Comparison of ENCODE assay signal across 15 cellular contexts in the genomic region with DNA sequence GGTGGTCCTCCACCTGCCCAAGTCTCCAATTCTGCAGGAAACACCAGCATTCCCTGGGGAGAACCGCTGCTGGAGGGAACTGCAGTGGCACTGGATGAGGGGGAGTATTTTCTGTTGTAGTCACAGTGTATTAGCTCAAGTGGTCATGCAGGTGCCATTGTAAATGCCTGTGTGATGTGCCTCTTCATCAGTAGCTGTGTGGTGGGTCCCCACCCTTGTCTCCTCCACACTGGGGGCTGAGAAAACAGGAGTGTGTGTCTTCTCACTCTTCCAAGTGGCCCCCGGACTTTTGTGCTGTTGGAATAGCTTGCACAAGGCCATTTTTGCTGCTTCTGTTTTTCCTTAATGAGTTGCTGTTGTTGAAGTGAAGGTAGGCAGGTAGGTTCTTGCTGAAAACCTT. TPM values are rescaled to one million over a fixed set of nuclear protein-coding genes. Genes with fewer than 3 reads are reported as not detected.
DNase-seq lines count a peak whose midpoint lies in the region; ATAC-seq and TF ChIP-seq lines count a peak whose summit lies in the region.
"Had no signal": no experiment of that assay in that cellular context is flagged by ENCODE, and none has a peak within 500 bp of the region (broad histone marks: within the 10 kb centered on the region; RNA-seq: fewer than 3 reads in every experiment).

No MANE protein-coding gene starts in this region.

- ATAC-seq in WTC11 (no peak), HG02759 (IDR thresholded peaks at IDR 0.05; ENCODE audit: unreplicated experiment) (no peak)
- ATAC-seq in stimulated activated naive CD8-positive, alpha-beta T cell treated with anti-CD3 and anti-CD28 coated beads, Interleukin-15, amount 100 ng/mL, for 72 hours, result no peak
- ATAC-seq: left lobe of liver, SK-N-SH treated with all-trans-retinoic acid at 6 μM for 48 hours had no signal

- no peak overlapping the region for H3K27ac ChIP-seq in endodermal cell (ENCODE audit: low read depth, low read length)
- H3K27ac ChIP-seq: PC-9, tibial artery had no signal

- 50 to 76% methylated on average over 1 to 2 of the region's 2 CpGs for WGBS in endodermal cell (ENCODE audit: insufficient coverage in 1 of 2, insufficient read length in 1 of 2), 2 experiments

- H3K4me1 ChIP-seq in endodermal cell (ENCODE audit: control insufficient read depth, insufficient read depth, low read length), result peaks cover 4% of the 10 kb centered on the region

- CTCF ChIA-PET in activated naive CD4-positive, alpha-beta T cell treated with anti-CD3 and anti-CD28 coated beads for 36 hours (lab: Charles Lee), result interaction anchor here (0.6 to 3.1 kb wide), 5 partner anchors 10 to 83 kb away, joined by 3 to 17 read pairs (median 4); no protein-coding TSS in a partner anchor
- CTCF ChIA-PET in WTC11 (lab: Charles Lee) (no interaction called here), Calu3 (lab: Charles Lee) (no interaction called here)

- DNase-seq in activated naive CD4-positive, alpha-beta T cell treated with anti-CD3 and anti-CD28 coated beads for 36 hours, result no peak
- DNase-seq in activated naive CD4-positive, alpha-beta T cell treated with Interleukin-2 at 50 U/mL for 16 hours, result no peak
- DNase-seq in WTC11 (ENCODE audit: low spot score) (no peak), endodermal cell (peak; percentile 37), superior temporal gyrus (ENCODE audit: extremely low spot score) (no peak), Calu3 (no peak)
- no peak for DNase-seq in stimulated activated naive CD8-positive, alpha-beta T cell treated with anti-CD3 and anti-CD28 coated beads, Interleukin-15, amount 100 ng/mL, for 72 hours
- DNase-seq: DMS153, NCI-H2029, NCI-H526 treated with DMSO at 0.1 percent for 48 hours, PC-9, tibial artery had no signal

- no peak for TF ChIP-seq CTCF in WTC11 (IDR thresholded peaks at IDR 0.05)
- no peak for TF ChIP-seq CTCF in endodermal cell (conservative IDR thresholded peaks at IDR 0.05)
- no peak for TF ChIP-seq CTCF in Calu3 (IDR thresholded peaks at IDR 0.05; ENCODE audit: unreplicated experiment)

- no peak overlapping the region for H3K9ac ChIP-seq in endodermal cell (ENCODE audit: extremely low read depth, low read length, poor library complexity, severe bottlenecking)

- H3K9me3 ChIP-seq in endodermal cell (ENCODE audit: control insufficient read depth, low read length), result no peaks in the 10 kb centered on the region
- H3K9me3 ChIP-seq: tibial artery had no signal

- H3K4me3 ChIP-seq in endodermal cell (ENCODE audit: low read length), result no peak overlapping the region
- H3K4me3 ChIP-seq: PC-9, tibial artery had no signal

- peak overlapping the region; percentile 46 for H3K4me3 Mint-ChIP-seq in activated naive CD4-positive, alpha-beta T cell treated with anti-CD3 and anti-CD28 coated beads for 36 hours
- no peak overlapping the region for H3K4me3 Mint-ChIP-seq in WTC11
- H3K4me3 Mint-ChIP-seq in endodermal cell, result no peak overlapping the region
- peak overlapping the region; percentile 59 to 77 for H3K4me3 Mint-ChIP-seq in stimulated activated naive CD8-positive, alpha-beta T cell treated with anti-CD3 and anti-CD28 coated beads, Interleukin-15, amount 100 ng/mL, for 72 hours
- H3K4me3 Mint-ChIP-seq in Calu3 (ENCODE audit: low read depth, unreplicated experiment), result no peak overlapping the region

- peaks cover 11% of the 10 kb centered on the region for H3K36me3 ChIP-seq in endodermal cell (ENCODE audit: control insufficient read depth, insufficient read depth, low read length)
- H3K36me3 ChIP-seq: tibial artery had no signal

- H3K4me1 Mint-ChIP-seq in activated naive CD4-positive, alpha-beta T cell treated with anti-CD3 and anti-CD28 coated beads for 36 hours (ENCODE audit: low read depth), result peaks cover 97% of the 10 kb centered on the region
- H3K4me1 Mint-ChIP-seq in WTC11, result peaks cover 67% of the 10 kb centered on the region
- H3K4me1 Mint-ChIP-seq in endodermal cell, result peaks cover 40% of the 10 kb centered on the region
- peaks cover 97% of the 10 kb centered on the region for H3K4me1 Mint-ChIP-seq in stimulated activated naive CD8-positive, alpha-beta T cell treated with anti-CD3 and anti-CD28 coated beads, Interleukin-15, amount 100 ng/mL, for 72 hours
- H3K4me1 Mint-ChIP-seq in Calu3 (ENCODE audit: low read depth, unreplicated experiment), result peaks cover 78% of the 10 kb centered on the region

- H3K9me3 Mint-ChIP-seq in activated naive CD4-positive, alpha-beta T cell treated with anti-CD3 and anti-CD28 coated beads for 36 hours, result no peaks in the 10 kb centered on the region
- H3K9me3 Mint-ChIP-seq in WTC11, result peaks cover 5% of the 10 kb centered on the region; the same call in 1 of the 2 replicates
- no peaks in the 10 kb centered on the region for H3K9me3 Mint-ChIP-seq in endodermal cell
- no peaks in the 10 kb centered on the region for H3K9me3 Mint-ChIP-seq in stimulated activated naive CD8-positive, alpha-beta T cell treated with anti-CD3 and anti-CD28 coated beads, Interleukin-15, amount 100 ng/mL, for 72 hours
- no peaks in the 10 kb centered on the region for H3K9me3 Mint-ChIP-seq in Calu3 (ENCODE audit: low read depth, unreplicated experiment)

- peak overlapping the region; percentile 98 for H3K27ac Mint-ChIP-seq in activated naive CD4-positive, alpha-beta T cell treated with anti-CD3 and anti-CD28 coated beads for 36 hours
- H3K27ac Mint-ChIP-seq in WTC11, result peak overlapping the region; percentile 87
- H3K27ac Mint-ChIP-seq in endodermal cell, result no peak overlapping the region
- peak overlapping the region; percentile 88 to 97 for H3K27ac Mint-ChIP-seq in stimulated activated naive CD8-positive, alpha-beta T cell treated with anti-CD3 and anti-CD28 coated beads, Interleukin-15, amount 100 ng/mL, for 72 hours
- no peak overlapping the region for H3K27ac Mint-ChIP-seq in Calu3 (ENCODE audit: unreplicated experiment)

- peaks cover 53% of the 10 kb centered on the region for H3K36me3 Mint-ChIP-seq in activated naive CD4-positive, alpha-beta T cell treated with anti-CD3 and anti-CD28 coated beads for 36 hours (ENCODE audit: low read depth)
- H3K36me3 Mint-ChIP-seq in WTC11 (peaks cover 16% of the 10 kb centered on the region), endodermal cell (ENCODE audit: low read depth) (peaks cover 22% of the 10 kb centered on the region), Calu3 (ENCODE audit: insufficient read depth, unreplicated experiment) (peaks cover 22% of the 10 kb centered on the region)

- POLR2A ChIA-PET in WTC11 (lab: Charles Lee), result no interaction called here

- intact Hi-C loops in activated naive CD4-positive, alpha-beta T cell treated with anti-CD3 and anti-CD28 coated beads for 36 hours (cut with micrococcal nuclease), result loop anchor here (5.0 kb wide), 1 partner anchor 389 kb away; no protein-coding TSS in a partner anchor
- intact Hi-C loops in Calu3 (cut with micrococcal nuclease; ENCODE audit: unreplicated experiment), result no loop called here

- no peaks in the 10 kb centered on the region for H3K27me3 Mint-ChIP-seq in activated naive CD4-positive, alpha-beta T cell treated with anti-CD3 and anti-CD28 coated beads for 36 hours (ENCODE audit: low read depth)
- H3K27me3 Mint-ChIP-seq in WTC11 (ENCODE audit: low read depth) (no peaks in the 10 kb centered on the region), endodermal cell (ENCODE audit: insufficient read depth) (no peaks in the 10 kb centered on the region), Calu3 (ENCODE audit: unreplicated experiment) (no peaks in the 10 kb centered on the region)
- no peaks in the 10 kb centered on the region for H3K27me3 Mint-ChIP-seq in stimulated activated naive CD8-positive, alpha-beta T cell treated with anti-CD3 and anti-CD28 coated beads, Interleukin-15, amount 100 ng/mL, for 72 hours

- no peaks in the 10 kb centered on the region for H3K27me3 ChIP-seq in endodermal cell (ENCODE audit: control insufficient read depth, insufficient read depth, low read length, poor library complexity, severe bottlenecking)
- H3K27me3 ChIP-seq: tibial artery had no signal

- BruUV-seq in Calu3 (replicated peaks; lab: Mats Ljungman, UMichigan), result no TSS peak

TF ChIP-seq in WTC11, 78 proteins besides CTCF, POLR2A, EP300 and RAD21:
- TF ChIP-seq TP53 (CRISPR knock-in tag; IDR thresholded peaks at IDR 0.05) (no peak), TEAD4 (CRISPR knock-in tag; IDR thresholded peaks at IDR 0.05) (no peak), ETV6 (CRISPR knock-in tag; IDR thresholded peaks at IDR 0.05) (no peak), CBFB (CRISPR knock-in tag; IDR thresholded peaks at IDR 0.05; ENCODE audit: low read depth) (no peak), FOXK1 (CRISPR knock-in tag; IDR thresholded peaks at IDR 0.05) (no peak), ZNF219 (CRISPR knock-in tag; IDR thresholded peaks at IDR 0.05; ENCODE audit: borderline replicate concordance) (no peak), RORB (CRISPR knock-in tag; IDR thresholded peaks at IDR 0.05) (no peak), MXD4 (CRISPR knock-in tag; IDR thresholded peaks at IDR 0.05; ENCODE audit: borderline replicate concordance) (no peak), GABPB1 (CRISPR knock-in tag; IDR thresholded peaks at IDR 0.05) (no peak)
- TF ChIP-seq, protein P1, sequence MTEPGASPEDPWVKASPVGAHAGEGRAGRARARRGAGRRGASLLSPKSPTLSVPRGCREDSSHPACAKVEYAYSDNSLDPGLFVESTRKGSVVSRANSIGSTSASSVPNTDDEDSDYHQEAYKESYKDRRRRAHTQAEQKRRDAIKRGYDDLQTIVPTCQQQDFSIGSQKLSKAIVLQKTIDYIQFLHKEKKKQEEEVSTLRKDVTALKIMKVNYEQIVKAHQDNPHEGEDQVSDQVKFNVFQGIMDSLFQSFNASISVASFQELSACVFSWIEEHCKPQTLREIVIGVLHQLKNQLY (CRISPR knock-in tag; IDR thresholded peaks at IDR 0.05), result no peak
- TF ChIP-seq, protein P2, sequence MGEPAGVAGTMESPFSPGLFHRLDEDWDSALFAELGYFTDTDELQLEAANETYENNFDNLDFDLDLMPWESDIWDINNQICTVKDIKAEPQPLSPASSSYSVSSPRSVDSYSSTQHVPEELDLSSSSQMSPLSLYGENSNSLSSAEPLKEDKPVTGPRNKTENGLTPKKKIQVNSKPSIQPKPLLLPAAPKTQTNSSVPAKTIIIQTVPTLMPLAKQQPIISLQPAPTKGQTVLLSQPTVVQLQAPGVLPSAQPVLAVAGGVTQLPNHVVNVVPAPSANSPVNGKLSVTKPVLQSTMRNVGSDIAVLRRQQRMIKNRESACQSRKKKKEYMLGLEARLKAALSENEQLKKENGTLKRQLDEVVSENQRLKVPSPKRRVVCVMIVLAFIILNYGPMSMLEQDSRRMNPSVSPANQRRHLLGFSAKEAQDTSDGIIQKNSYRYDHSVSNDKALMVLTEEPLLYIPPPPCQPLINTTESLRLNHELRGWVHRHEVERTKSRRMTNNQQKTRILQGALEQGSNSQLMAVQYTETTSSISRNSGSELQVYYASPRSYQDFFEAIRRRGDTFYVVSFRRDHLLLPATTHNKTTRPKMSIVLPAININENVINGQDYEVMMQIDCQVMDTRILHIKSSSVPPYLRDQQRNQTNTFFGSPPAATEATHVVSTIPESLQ (CRISPR knock-in tag; IDR thresholded peaks at IDR 0.05), result no peak

RNA-seq across cellular contexts. Expression of a gene that starts 8.7 kb away (rescaled TPM):
- 100 to 1,000 TPM; 106 to 113 TPM for total RNA-seq in activated naive CD4-positive, alpha-beta T cell treated with anti-CD3 and anti-CD28 coated beads for 36 hours
- total RNA-seq in WTC11 (2021) (63.7 to 75.4 TPM (median 65.1 TPM) in 3 replicates), endodermal cell (10 to 100 TPM; 58.9 to 63.8 TPM), Calu3 (2022) (88.6 and 96.9 TPM in 2 replicates)
- polyA plus RNA-seq in endodermal cell (2013, experiment 1 of 2), result 58.3 TPM
- polyA plus RNA-seq in endodermal cell (2013, experiment 2 of 2), result 54.9 TPM

Comparison
In these comparisons a context has a peak if more than half of its experiments do, and no peak if none do; other contexts are left out.
1. H3K27ac Mint-ChIP-seq: peak in activated naive CD4-positive, alpha-beta T cell treated with anti-CD3 and anti-CD28 coated beads for 36 hours (single experiment), WTC11 (single experiment) and stimulated activated naive CD8-positive, alpha-beta T cell treated with anti-CD3 and anti-CD28 coated beads, Interleukin-15, amount 100 ng/mL, for 72 hours (2 of 2); none in endodermal cell (single experiment) and Calu3 (single experiment).
2. H3K4me3 Mint-ChIP-seq: peak in activated naive CD4-positive, alpha-beta T cell treated with anti-CD3 and anti-CD28 coated beads for 36 hours (single experiment) and stimulated activated naive CD8-positive, alpha-beta T cell treated with anti-CD3 and anti-CD28 coated beads, Interleukin-15, amount 100 ng/mL, for 72 hours (2 of 2); none in WTC11 (single experiment), endodermal cell (single experiment) and Calu3 (single experiment).